ENCODE assay signal across 7 cellular contexts in genomic region chr1:154326546-154327465, GRCh38. TPM values are rescaled to one million over a fixed set of nuclear protein-coding genes. Genes with fewer than 3 reads are reported as not detected.
DNase-seq lines count a peak whose midpoint lies in the region; ATAC-seq and TF ChIP-seq lines count a peak whose summit lies in the region.

No MANE protein-coding gene starts in this region.

- no peaks in the 10 kb centered on the region for H3K9me2 ChIP-seq in SK-N-SH

- ATAC-seq in esophagus mucosa, result peak; percentile 61
- ATAC-seq in GM19324 (IDR thresholded peaks at IDR 0.05; ENCODE audit: low FRiP score, unreplicated experiment), result no peak

- no peak for TF ChIP-seq RAD21 in SK-N-SH (IDR thresholded peaks at IDR 0.05; ENCODE audit: low read length)

- H3K27me3 ChIP-seq in HAP-1 (ENCODE audit: low read depth) (no peaks in the 10 kb centered on the region), SK-N-SH (ENCODE audit: insufficient read depth) (no peaks in the 10 kb centered on the region; the same call in 1 of the 2 replicates), osteoblast (ENCODE audit: insufficient read depth, low read length) (peaks cover 15% of the 10 kb centered on the region)

- POLR2A ChIA-PET in SK-N-SH (lab: Yijun Ruan, JAX), result interaction anchor here (0.7 kb wide), 1 partner anchor 477 kb away, joined by 3 read pairs; no protein-coding TSS in a partner anchor

- CTCF ChIA-PET in SK-N-SH (lab: Yijun Ruan, JAX), result interaction anchor here (0.6 to 6.3 kb wide), 17 partner anchors 9 to 154 kb away, joined by 3 to 99 read pairs (median 4); partner anchors contain the start of genes HAX1 and IL6R

- peaks cover 11% of the 10 kb centered on the region for H3F3A ChIP-seq in SK-N-SH (replicated peaks; ENCODE audit: insufficient read depth)

- no peak for DNase-seq in HAP-1 (ENCODE audit: low spot score in 2 of 2)
- no peak for DNase-seq in SK-N-SH
- peak; percentile 98 for DNase-seq in osteoblast (ENCODE audit: insufficient read length, low spot score, missing footprints)
- no peak for DNase-seq in COLO668 (lab: John Stamatoyannopoulos, UW; ENCODE audit: unreplicated experiment)
- no peak for DNase-seq in activated gamma-delta T cell treated with Interleukin-2 at 50 U/mL for 16 hours

- H3K9me3 ChIP-seq in HAP-1 (no peaks in the 10 kb centered on the region), SK-N-SH (no peaks in the 10 kb centered on the region), osteoblast (ENCODE audit: low read depth, low read length) (no peaks in the 10 kb centered on the region)

- H3K9ac ChIP-seq in SK-N-SH, result peak overlapping the region; percentile 91

- H3K4me2 ChIP-seq in SK-N-SH (peak overlapping the region; percentile 91), osteoblast (ENCODE audit: insufficient read depth, low read length) (peak overlapping the region; percentile 97)

- H2AFZ ChIP-seq in SK-N-SH (ENCODE audit: low read depth) (peak overlapping the region; percentile 60; the same call in 1 of the 2 replicates), osteoblast (ENCODE audit: low read length) (peak overlapping the region; percentile 81)

- no peak for TF ChIP-seq EP300 in SK-N-SH (IDR thresholded peaks at IDR 0.05; ENCODE audit: borderline replicate concordance in 1 of 2, low read depth in 1 of 2, low read length in 1 of 2)

- H3K79me2 ChIP-seq in SK-N-SH (ENCODE audit: insufficient read depth) (peaks cover 38% of the 10 kb centered on the region), osteoblast (ENCODE audit: insufficient read depth, low read length) (peaks cover 38% of the 10 kb centered on the region)

- in situ Hi-C loops in HAP-1 (cut with MboI; ENCODE audit: low sequenced_read_pairs), result no loop called here

- peak overlapping the region; percentile 82 for H3K4me3 ChIP-seq in HAP-1
- H3K4me3 ChIP-seq in SK-N-SH (ENCODE audit: low read depth in 2 of 2, low read length in 1 of 2), result peak overlapping the region; percentile 78 to 84
- peak overlapping the region; percentile 83 for H3K4me3 ChIP-seq in osteoblast (ENCODE audit: insufficient read depth, low read length)

- H3K27ac ChIP-seq in SK-N-SH (ENCODE audit: low read depth in 2 of 2, low read length in 1 of 2) (peak overlapping the region; percentile 88 to 92), osteoblast (ENCODE audit: low read depth, low read length) (peak overlapping the region; percentile 100)

- H3K36me3 ChIP-seq in HAP-1 (replicated peaks) (peaks cover 21% of the 10 kb centered on the region), SK-N-SH (replicated peaks in 1 of 2; ENCODE audit: control insufficient read depth in 1 of 2, insufficient read depth in 2 of 2, low read length in 1 of 2) (peaks cover 12 to 22% of the 10 kb centered on the region in 2 experiments), osteoblast (ENCODE audit: insufficient read depth, low read length) (peaks cover 23% of the 10 kb centered on the region)

- H4K20me1 ChIP-seq in SK-N-SH (ENCODE audit: insufficient read depth), result peaks cover 20% of the 10 kb centered on the region
- peaks cover 27% of the 10 kb centered on the region for H4K20me1 ChIP-seq in osteoblast (ENCODE audit: insufficient read depth, low read length)

- WGBS in SK-N-SH (ENCODE audit: low lambda C conversion rate), result 66% methylated on average over 6 of the region's 6 CpGs

- TF ChIP-seq CTCF in SK-N-SH (IDR thresholded peaks at IDR 0.05) (no peak), osteoblast (IDR thresholded peaks at IDR 0.05; ENCODE audit: extremely low read depth, low read depth, low read length) (no peak)

- H3K4me1 ChIP-seq in HAP-1, result peaks cover 6% of the 10 kb centered on the region
- H3K4me1 ChIP-seq in SK-N-SH (ENCODE audit: control insufficient read depth in 1 of 2, insufficient read depth in 2 of 2, low read depth in 1 of 2, low read length in 1 of 2), result peaks cover 21 to 38% of the 10 kb centered on the region in 2 experiments; a peak in 3 of 4 replicates
- H3K4me1 ChIP-seq in osteoblast (ENCODE audit: insufficient read depth, low read length), result peaks cover 33% of the 10 kb centered on the region

TF ChIP-seq in SK-N-SH, 30 proteins besides CTCF, POLR2A, EP300 and RAD21:
- TF ChIP-seq SMC3 (IDR thresholded peaks at IDR 0.05; ENCODE audit: low read depth, low read length) (no peak), SIN3A (IDR thresholded peaks at IDR 0.05; ENCODE audit: borderline replicate concordance, low read depth, low read length) (no peak), FOSL2 (IDR thresholded peaks at IDR 0.05; ENCODE audit: borderline replicate concordance, low read depth) (0 out of 2 replicates have a peak, but pooled peaks have one; percentile 10), GATA2 (CRISPR knock-in tag; IDR thresholded peaks at IDR 0.05) (no peak)

RNA-seq across cellular contexts. Expression of gene ATP8B2, which starts 1.5 kb away (rescaled TPM):
- 42.7 and 50.7 TPM in 2 replicates for polyA plus RNA-seq in SK-N-SH (2012; rRNA removed)
- polyA plus RNA-seq in SK-N-SH (2012; cell fraction: cytosol; rRNA removed), result 29.9 and 42.8 TPM in 2 replicates
- polyA plus RNA-seq in SK-N-SH (2012; cell fraction: nucleus; rRNA removed), result 71.3 and 72.5 TPM in 2 replicates
- total RNA-seq in esophagus mucosa (3.7 TPM), osteoblast (146 and 162 TPM in 2 replicates)

RNA-seq across cellular contexts. Expression of gene AQP10, which starts 5.9 kb away (rescaled TPM):
- 0.02 and 0.13 TPM in 2 replicates for polyA plus RNA-seq in SK-N-SH (2012; rRNA removed)
- 0.01 and 0.09 TPM in 2 replicates for polyA plus RNA-seq in SK-N-SH (2012; cell fraction: cytosol; rRNA removed)
- 0.04 and 0.09 TPM in 2 replicates for polyA plus RNA-seq in SK-N-SH (2012; cell fraction: nucleus; rRNA removed)
- not detected for total RNA-seq in esophagus mucosa
- not detected in 2 replicates for total RNA-seq in osteoblast

RNA-seq across cellular contexts. Expression of gene HAX1, which starts 54.4 kb away (rescaled TPM):
- 74.1 and 106 TPM in 2 replicates for polyA plus RNA-seq in SK-N-SH (2012; rRNA removed)
- 69.9 and 85.7 TPM in 2 replicates for polyA plus RNA-seq in SK-N-SH (2012; cell fraction: cytosol; rRNA removed)
- 88.9 and 96.0 TPM in 2 replicates for polyA plus RNA-seq in SK-N-SH (2012; cell fraction: nucleus; rRNA removed)
- total RNA-seq in esophagus mucosa, result 86.6 TPM
- 149 and 152 TPM in 2 replicates for total RNA-seq in osteoblast

Comparison
In these comparisons a context has a peak if more than half of its experiments do, and no peak if none do; other contexts are left out.
1. RNA of gene ATP8B2, which starts 1.5 kb away (total RNA-seq): 146 to 162 TPM in osteoblast; 3.7 TPM in esophagus mucosa (single experiment); every median in the first group is over 10 times any median in the second.
2. Peak in every context shown above with its lines, with median percentiles within 50 percentile points of each other: H3K4me3 ChIP-seq.